12 cellular contexts compared by ENCODE assay signal in genomic region chr12:125149160-125150108, GRCh38. TPM values are rescaled to one million over a fixed set of nuclear protein-coding genes. Genes with fewer than 3 reads are reported as not detected.
A peak's percentile ranks its signal among the peaks of the same experiment; 100 is the strongest.
DNase-seq lines count a peak whose midpoint lies in the region; ATAC-seq, FAIRE-seq and TF ChIP-seq lines count a peak whose summit lies in the region.
"Had no signal": no experiment of that assay in that cellular context is flagged by ENCODE, and none has a peak within 500 bp of the region (broad histone marks: within the 10 kb centered on the region; RNA-seq: fewer than 3 reads in every experiment).

No MANE protein-coding gene starts in this region.

- intact Hi-C loops in HepG2 (cut with micrococcal nuclease; ENCODE audit: unreplicated experiment) (no loop called here), right lobe of liver (cut with DNase I) (no loop called here)

- WGBS in HepG2 (ENCODE audit: low lambda C conversion rate), result 36% methylated on average over 11 of the region's 11 CpGs
- WGBS in right lobe of liver (ENCODE audit: insufficient coverage, low coverage, low lambda C conversion rate, missing lambda C conversion rate), result 52% methylated on average over 8 of the region's 11 CpGs

- H4K20me1 ChIP-seq in HepG2 (ENCODE audit: insufficient read depth, low read length) (no peaks in the 10 kb centered on the region), MM.1S (ENCODE audit: insufficient read depth, low read length) (no peaks in the 10 kb centered on the region)

- H3K9me3 ChIP-seq in HepG2 (ENCODE audit: low read length) (no peaks in the 10 kb centered on the region), right lobe of liver (no peaks in the 10 kb centered on the region), MM.1S (replicated peaks; ENCODE audit: insufficient read depth, low read length) (no peaks in the 10 kb centered on the region)

- H3K4me1 ChIP-seq in HepG2 (ENCODE audit: insufficient read depth, low read length) (peaks cover 6% of the 10 kb centered on the region; the same call in 1 of the 2 replicates), right lobe of liver (no peaks in the 10 kb centered on the region), MM.1S (ENCODE audit: low read length) (peaks cover 4% of the 10 kb centered on the region; the same call in 1 of the 2 replicates)

- no peak for TF ChIP-seq CTCF in HepG2 (CRISPR knock-in tag; IDR thresholded peaks at IDR 0.05)
- no peak for TF ChIP-seq CTCF in right lobe of liver (IDR thresholded peaks at IDR 0.05)
- TF ChIP-seq CTCF in MM.1S (IDR thresholded peaks at IDR 0.05; ENCODE audit: low read length), result no peak

- peaks cover 10% of the 10 kb centered on the region for H3F3A ChIP-seq in MM.1S (ENCODE audit: insufficient read depth, low read length)

- no peak overlapping the region for H2AFZ ChIP-seq in HepG2 (ENCODE audit: low read length)
- peak overlapping the region; percentile 65 for H2AFZ ChIP-seq in MM.1S (ENCODE audit: low read length)

- no peak for DNase-seq in HepG2 (ENCODE audit: low spot score)
- DNase-seq in right lobe of liver, result no peak
- peak; percentile 84 for DNase-seq in MM.1S
- no peak for DNase-seq in HUDEP-2 (lab: John Stamatoyannopoulos, UW; ENCODE audit: unreplicated experiment in 76 of 76)
- DNase-seq in T-helper 1 cell, result no peak
- no peak for DNase-seq in NCI-H748 treated with DMSO at 0.1 percent for 48 hours (lab: John Stamatoyannopoulos, UW)
- DNase-seq in HuH-7 (ENCODE audit: low spot score), result no peak
- DNase-seq: activated T-cell treated with anti-CD3 and anti-CD28 coated beads, Interleukin-2, amount 50 U/mL, for 24 hours; stimulated activated CD4-positive, alpha-beta T cell treated with anti-CD3 and anti-CD28 coated beads, Interleukin-1b, Interleukin-23, amount 100 ng/mL, for 48 hours had no signal

- in situ Hi-C loops in HepG2 (cut with HindIII; ENCODE audit: extremely low pct_ligation_motif_present, low pct_unique_long_range_greater_than_20kb), result no loop called here

- H3K27me3 ChIP-seq in HepG2 (ENCODE audit: control insufficient read depth in 1 of 2, insufficient read depth in 2 of 2, low read length in 2 of 2), result peaks cover 0 to 13% of the 10 kb centered on the region in 2 experiments; a peak in 3 of 5 replicates
- H3K27me3 ChIP-seq in right lobe of liver, result no peaks in the 10 kb centered on the region
- H3K27me3 ChIP-seq in MM.1S (replicated peaks; ENCODE audit: insufficient read depth, low read length), result no peaks in the 10 kb centered on the region

- H3K79me2 ChIP-seq in HepG2 (ENCODE audit: insufficient read depth, low read length) (no peaks in the 10 kb centered on the region), MM.1S (ENCODE audit: low read length) (0 out of 2 replicates have a peak, but pooled peaks cover 4% of the 10 kb centered on the region)

- H3K9me2 ChIP-seq in MM.1S (replicated peaks; ENCODE audit: insufficient read depth, low read length), result no peaks in the 10 kb centered on the region

- no peak for TF ChIP-seq POLR2A in HepG2 (IDR thresholded peaks at IDR 0.05; ENCODE audit: insufficient read depth in 1 of 2, low read depth in 2 of 2, low read length in 2 of 2)
- no peak for TF ChIP-seq POLR2A in right lobe of liver (IDR thresholded peaks at IDR 0.05)

- no TSS peak for BruUV-seq in HepG2 (replicated peaks; lab: Mats Ljungman, UMichigan)

- H3K36me3 ChIP-seq in HepG2 (replicated peaks in 1 of 2; ENCODE audit: control insufficient read depth in 1 of 2, insufficient read depth in 2 of 2, low read length in 2 of 2) (no peaks in the 10 kb centered on the region), right lobe of liver (no peaks in the 10 kb centered on the region), MM.1S (replicated peaks; ENCODE audit: insufficient read depth, low read length) (no peaks in the 10 kb centered on the region)

- H3K9ac ChIP-seq in HepG2 (ENCODE audit: insufficient read depth, low read depth, low read length) (no peak overlapping the region), MM.1S (ENCODE audit: low read length) (peak overlapping the region; percentile 58; the same call in 1 of the 2 replicates)

- H3K4me3 ChIP-seq in HepG2 (replicated peaks in 1 of 3; ENCODE audit: insufficient read depth in 1 of 3, low read depth in 2 of 3, low read length in 3 of 3) (no peak overlapping the region), right lobe of liver (no peak overlapping the region), MM.1S (ENCODE audit: low read length) (peak overlapping the region; percentile 68)

- no peak overlapping the region for H3K27ac ChIP-seq in HepG2 (ENCODE audit: extremely low read length, insufficient read depth, low read length)
- no peak overlapping the region for H3K27ac ChIP-seq in right lobe of liver
- peak overlapping the region; percentile 76 for H3K27ac ChIP-seq in MM.1S (ENCODE audit: low read length)

- POLR2A ChIA-PET in HepG2 (lab: Yijun Ruan, JAX), result no interaction called here

- no peak for FAIRE-seq in HepG2 (lab: Jason Lieb, UNC)
- FAIRE-seq: endothelial cell of umbilical vein had no signal

- TF ChIP-seq RAD21 in HepG2 (CRISPR knock-in tag; IDR thresholded peaks at IDR 0.05), result no peak

- TF ChIP-seq EP300 in HepG2 (IDR thresholded peaks at IDR 0.05; ENCODE audit: low read depth in 2 of 2, low read length in 2 of 2), result no peak
- no peak for TF ChIP-seq EP300 in HepG2 (CRISPR knock-in tag; IDR thresholded peaks at IDR 0.05; ENCODE audit: borderline replicate concordance)

- CTCF ChIA-PET in HepG2 (lab: Yijun Ruan, JAX; ENCODE audit: low intra/inter-chr PET ratio, low total read pairs), result no interaction called here

- ATAC-seq in HepG2, result no peak
- ATAC-seq in right lobe of liver, result no peak
- peak; percentile 92 for ATAC-seq in HG02763 (IDR thresholded peaks at IDR 0.05; ENCODE audit: unreplicated experiment)
- ATAC-seq: Panc1 had no signal

- H3K4me2 ChIP-seq in HepG2 (ENCODE audit: low read depth, low read length), result no peak overlapping the region
- H3K4me2 ChIP-seq in MM.1S (ENCODE audit: low read depth, low read length), result peak overlapping the region; percentile 72

TF ChIP-seq in HepG2, 621 proteins besides CTCF, POLR2A, EP300 and RAD21:
- peak; percentile 97 for TF ChIP-seq ZNF329 (CRISPR knock-in tag; IDR thresholded peaks at IDR 0.05; ENCODE audit: low read depth)
- no peak for TF ChIP-seq SIX4 (CRISPR knock-in tag; IDR thresholded peaks at IDR 0.05)
TF ChIP-seq in HepG2: peak in this region for 1.

RNA-seq across cellular contexts. Expression of gene TMEM132B, which starts 36.8 kb away (rescaled TPM):
- 0.01 and 0.02 TPM in 2 replicates for total RNA-seq in HepG2 (2016; rRNA removed; fragmentation: Illumina TruSeq; extraction: Trizol)
- total RNA-seq in HepG2 (2016; cell fraction: cytosol; rRNA removed; fragmentation: Illumina TruSeq; extraction: Trizol; ENCODE audit: low read depth), result not detected in 2 replicates
- total RNA-seq in HepG2 (2016; cell fraction: insoluble cytoplasmic fraction; rRNA removed; fragmentation: Illumina TruSeq; extraction: Trizol), result 0.11 TPM in 1 of 2 replicates, not detected in the other
- total RNA-seq in HepG2 (2016; cell fraction: membrane; rRNA removed; fragmentation: Illumina TruSeq; extraction: Trizol), result 0.14 TPM in 1 of 2 replicates, not detected in the other
- total RNA-seq in HepG2 (2016; cell fraction: nucleus; rRNA removed; fragmentation: Illumina TruSeq; extraction: Trizol), result 0.34 and 0.85 TPM in 2 replicates
- 0.03 TPM in 1 of 2 replicates, not detected in the other for polyA plus RNA-seq in HepG2 (2011; rRNA removed)
- 0.01 and 0.03 TPM in 2 replicates for polyA plus RNA-seq in HepG2 (2011; cell fraction: cytosol; rRNA removed)
- 0.05 and 0.19 TPM in 2 replicates for polyA plus RNA-seq in HepG2 (2011; cell fraction: nucleus; rRNA removed)
- 0.04 and 0.12 TPM in 2 replicates for polyA plus RNA-seq in HepG2 (2012)
- not detected in 2 replicates for polyA plus RNA-seq in HepG2 (2016; cell fraction: cytosol; fragmentation: Illumina TruSeq; extraction: Trizol; ENCODE audit: low read depth)
- polyA plus RNA-seq in HepG2 (2016; cell fraction: insoluble cytoplasmic fraction; fragmentation: Illumina TruSeq; extraction: Trizol; ENCODE audit: low read depth), result not detected in 2 replicates
- polyA plus RNA-seq in HepG2 (2016; cell fraction: membrane; fragmentation: Illumina TruSeq; extraction: Trizol; ENCODE audit: low read depth), result not detected in 2 replicates
- 0.12 TPM in 1 of 2 replicates, not detected in the other for polyA plus RNA-seq in HepG2 (2016; cell fraction: nucleus; fragmentation: Illumina TruSeq; extraction: Trizol; ENCODE audit: insufficient read depth, low read depth)
- polyA minus RNA-seq in HepG2 (2011; rRNA and poly(A)+ RNA removed; ENCODE audit: low replicate concordance), result 0.36 TPM in 1 of 2 replicates, not detected in the other
- not detected in 2 replicates for polyA minus RNA-seq in HepG2 (2011; cell fraction: cytosol; rRNA and poly(A)+ RNA removed)
- polyA minus RNA-seq in HepG2 (2011; cell fraction: nucleus; rRNA and poly(A)+ RNA removed), result 0.13 and 0.25 TPM in 2 replicates
- total RNA-seq in right lobe of liver, result under 1 TPM in 5 of 6 experiments, not detected in 1; under 0.01 to 0.12 (median 0.02) TPM
